23 cellular contexts compared by ENCODE assay signal in genomic region chr2:235597081-235597615, GRCh38.
A peak's percentile ranks its signal among the peaks of the same experiment; 100 is the strongest.
DNase-seq lines count a peak whose midpoint lies in the region; ATAC-seq, FAIRE-seq and TF ChIP-seq lines count a peak whose summit lies in the region.
"Had no signal": no experiment of that assay in that cellular context is flagged by ENCODE, and none has a peak within 500 bp of the region (broad histone marks: within the 10 kb centered on the region; RNA-seq: fewer than 3 reads in every experiment).

No MANE protein-coding gene starts in this region.

- H3K79me2 ChIP-seq in H1 (ENCODE audit: control insufficient read depth in 1 of 2, insufficient read depth in 2 of 2, low read length in 2 of 2) (peaks cover 0 to 64% of the 10 kb centered on the region in 2 experiments; a peak in 2 of 4 replicates), Karpas-422 (ENCODE audit: low read length) (no peaks in the 10 kb centered on the region)

- no peak for TF ChIP-seq EP300 in H1 (IDR thresholded peaks at IDR 0.05; ENCODE audit: borderline replicate concordance in 1 of 2, low read depth in 2 of 2, low read length in 2 of 2)

- H3K36me3 ChIP-seq in SJSA1 (no peaks in the 10 kb centered on the region), H1 (ENCODE audit: control insufficient read depth in 2 of 4, insufficient read depth in 4 of 4, low read length in 3 of 4) (no peaks in the 10 kb centered on the region), neuronal stem cell (replicated peaks in 1 of 2; ENCODE audit: control insufficient read depth in 2 of 2, insufficient read depth in 2 of 2, low read length in 2 of 2) (peaks cover 0 to 2% of the 10 kb centered on the region in 2 donors), spleen (no peaks in the 10 kb centered on the region), Karpas-422 (ENCODE audit: insufficient read depth, low read length) (no peaks in the 10 kb centered on the region)

- H3K4ac ChIP-seq in H1 (replicated peaks; ENCODE audit: insufficient read length, low read depth, low read length) (no peak overlapping the region), neuronal stem cell (ENCODE audit: low read length) (no peak overlapping the region)

- peaks cover 8% of the 10 kb centered on the region for H3K79me1 ChIP-seq in H1 (ENCODE audit: low read depth, low read length)
- H3K79me1 ChIP-seq in neuronal stem cell (ENCODE audit: low read depth, low read length), result peaks cover 3% of the 10 kb centered on the region

- H2BK20ac ChIP-seq in H1 (ENCODE audit: low read length), result no peak overlapping the region

- no peak overlapping the region for H2AK5ac ChIP-seq in H1 (ENCODE audit: low read depth, low read length)
- H2AK5ac ChIP-seq in neuronal stem cell (ENCODE audit: low read depth, low read length), result no peak overlapping the region

- no peak overlapping the region; the same call in 1 of the 2 replicates for H4K8ac ChIP-seq in H1 (ENCODE audit: extremely low read depth, insufficient read depth, low read length)
- no peak overlapping the region for H4K8ac ChIP-seq in neuronal stem cell (ENCODE audit: low read depth, low read length)

- H3K27me3 ChIP-seq in SJSA1 (replicated peaks), result no peaks in the 10 kb centered on the region
- H3K27me3 ChIP-seq in H1 (replicated peaks in 1 of 4; ENCODE audit: control insufficient read depth in 3 of 4, extremely low read depth in 1 of 4, insufficient read depth in 3 of 4, low read length in 3 of 4), result no peaks in the 10 kb centered on the region
- H3K27me3 ChIP-seq in neuronal stem cell (ENCODE audit: control insufficient read depth in 3 of 3, insufficient read depth in 3 of 3, low read depth in 1 of 3, low read length in 3 of 3), result no peaks in the 10 kb centered on the region
- peaks cover 0 to 8% (median 0%) of the 10 kb centered on the region in 7 donors for H3K27me3 ChIP-seq in spleen (replicated peaks in 1 of 7)
- H3K27me3 ChIP-seq in Karpas-422 (ENCODE audit: low read length), result no peaks in the 10 kb centered on the region
- H3K27me3 ChIP-seq: BLaER1 treated with 17β-estradiol and CSF1 and Interleukin-3, amounts not matched to agents 10 nM and 100 nM had no signal

- TF ChIP-seq POLR2A in H1 (IDR thresholded peaks at IDR 0.05; ENCODE audit: control extremely low read depth in 1 of 2, low read depth in 2 of 2, low read length in 2 of 2), result no peak
- TF ChIP-seq POLR2A in spleen (IDR thresholded peaks at IDR 0.05), result no peak

- TF ChIP-seq CTCF in H1 (IDR thresholded peaks at IDR 0.05; ENCODE audit: control extremely low read depth in 1 of 3, insufficient read depth in 1 of 3, low read depth in 1 of 3, low read length in 3 of 3) (no peak), spleen (IDR thresholded peaks at IDR 0.05 in 8 of 11, conservative IDR thresholded peaks at IDR 0.05 in 3 of 11) (no peak)

- no peaks in the 10 kb centered on the region for H3K9me2 ChIP-seq in Karpas-422 (replicated peaks; ENCODE audit: insufficient read depth, low read length)

- CTCF ChIA-PET in H1 (lab: Charles Lee; ENCODE audit: partially characterized antibody), result interaction anchor here (0.7 to 6.1 kb wide), 20 partner anchors 14 to 716 kb away, joined by 3 to 111 read pairs (median 10); no protein-coding TSS in a partner anchor

- H2BK15ac ChIP-seq in H1 (ENCODE audit: low read length), result no peak overlapping the region
- H2BK15ac ChIP-seq in neuronal stem cell (ENCODE audit: low read length), result no peak overlapping the region

- peak overlapping the region; percentile 18 for H3K27ac ChIP-seq in SJSA1
- no peak overlapping the region for H3K27ac ChIP-seq in H1 (ENCODE audit: low read depth, low read length)
- no peak overlapping the region for H3K27ac ChIP-seq in neuronal stem cell (replicated peaks; ENCODE audit: low read length)
- H3K27ac ChIP-seq in spleen, result no peak overlapping the region
- no peak overlapping the region for H3K27ac ChIP-seq in Karpas-422 (ENCODE audit: low read length)
- H3K27ac ChIP-seq: 22Rv1; A549; BLaER1 treated with 17β-estradiol and CSF1 and Interleukin-3, amounts not matched to agents 10 nM and 100 nM; C4-2B had no signal

- no peak for FAIRE-seq in H1 (lab: Jason Lieb, UNC)
- FAIRE-seq: A549, D721Med, G401.6, GM12891, GM19239 had no signal

- H3K14ac ChIP-seq in H1 (ENCODE audit: insufficient read length) (no peak overlapping the region), neuronal stem cell (ENCODE audit: low read length) (peak overlapping the region; percentile 59)

- no peaks in the 10 kb centered on the region for H3K23me2 ChIP-seq in H1 (ENCODE audit: low read depth, low read length)

- H3K18ac ChIP-seq in H1 (ENCODE audit: extremely low read depth, low read length), result no peak overlapping the region
- H3K18ac ChIP-seq in neuronal stem cell (ENCODE audit: low read length), result peak overlapping the region; percentile 49

- DNase-seq in SJSA1 (ENCODE audit: low read depth in 1 of 2, low spot score in 2 of 2) (peak; percentile 88 to 89), H1 (ENCODE audit: low read depth in 1 of 2, low spot score in 2 of 2) (no peak), neuronal stem cell (ENCODE audit: low spot score) (no peak), spleen (peak; percentile 58), Karpas-422 (no peak), T-helper 1 cell (no peak), NOMO-1 treated with DMSO at 0.1 percent for 48 hours (lab: John Stamatoyannopoulos, UW; ENCODE audit: unreplicated experiment) (no peak)
- DNase-seq: AML-193; Caco-2; Calu3; CD4-positive, alpha-beta T cell; CD8-positive, alpha-beta T cell; DMS79 treated with DMSO at 0.1 percent for 48 hours; GF-D8 had no signal

- no peaks in the 10 kb centered on the region for H3K9me3 ChIP-seq in SJSA1 (replicated peaks)
- no peaks in the 10 kb centered on the region for H3K9me3 ChIP-seq in H1 (ENCODE audit: insufficient read depth in 2 of 2, low read depth in 1 of 2, low read length in 1 of 2)
- peaks cover under 1 to 2% of the 10 kb centered on the region in 2 donors for H3K9me3 ChIP-seq in neuronal stem cell (replicated peaks in 1 of 2; ENCODE audit: control insufficient read depth in 2 of 2, insufficient read depth in 1 of 2, low read depth in 1 of 2, low read length in 2 of 2)
- peaks cover 0 to under 1% (median 0%) of the 10 kb centered on the region in 8 donors for H3K9me3 ChIP-seq in spleen
- no peaks in the 10 kb centered on the region for H3K9me3 ChIP-seq in Karpas-422 (ENCODE audit: low read length)
- H3K9me3 ChIP-seq: A549, Caco-2 had no signal

- H2AFZ ChIP-seq in H1 (ENCODE audit: low read length), result no peak overlapping the region
- H2AFZ ChIP-seq in neuronal stem cell (ENCODE audit: low read length), result no peak overlapping the region
- no peak overlapping the region for H2AFZ ChIP-seq in Karpas-422 (ENCODE audit: low read length)

- H3K56ac ChIP-seq in H1 (replicated peaks; ENCODE audit: insufficient read length, low read depth, low read length), result no peak overlapping the region

- no peak for ATAC-seq in GM19455 (IDR thresholded peaks at IDR 0.05; ENCODE audit: unreplicated experiment)
- ATAC-seq: A549; CD8-positive, alpha-beta T cell had no signal

- POLR2A ChIA-PET in H1 (lab: Charles Lee; ENCODE audit: partially characterized antibody), result no interaction called here

- no peak overlapping the region for H4K5ac ChIP-seq in H1 (ENCODE audit: insufficient read length, low read depth, low read length)

- H2BK12ac ChIP-seq in H1 (ENCODE audit: low read depth, low read length), result no peak overlapping the region
- no peak overlapping the region for H2BK12ac ChIP-seq in neuronal stem cell (ENCODE audit: low read length)

- H3K4me3 ChIP-seq in SJSA1, result no peak overlapping the region
- no peak overlapping the region for H3K4me3 ChIP-seq in H1 (ENCODE audit: extremely low read depth in 1 of 4, insufficient read depth in 2 of 4, low read depth in 3 of 4, low read length in 4 of 4)
- no peak overlapping the region for H3K4me3 ChIP-seq in neuronal stem cell (ENCODE audit: low read length in 2 of 2)
- no peak overlapping the region for H3K4me3 ChIP-seq in spleen
- H3K4me3 ChIP-seq in Karpas-422 (ENCODE audit: low read length), result no peak overlapping the region
- H3K4me3 ChIP-seq: A549; BLaER1 treated with 17β-estradiol and CSF1 and Interleukin-3, amounts not matched to agents 10 nM and 100 nM had no signal

- H3K9ac ChIP-seq in H1 (replicated peaks in 1 of 4; ENCODE audit: extremely low read depth in 1 of 4, low read depth in 3 of 4, low read length in 3 of 4) (no peak overlapping the region), neuronal stem cell (ENCODE audit: low read depth, low read length, poor library complexity) (no peak overlapping the region), Karpas-422 (ENCODE audit: low read length) (no peak overlapping the region)
- H3K9ac ChIP-seq: BLaER1 treated with 17β-estradiol and CSF1 and Interleukin-3, amounts not matched to agents 10 nM and 100 nM had no signal

- WGBS in H1 (ENCODE audit: extremely low coverage in 1 of 2, insufficient coverage in 1 of 2, insufficient read length in 1 of 2, insufficient replicate concordance in 2 of 2, low coverage in 1 of 2, low lambda C conversion rate in 2 of 2, missing lambda C conversion rate in 1 of 2), 2 experiments, result 88% methylated on average over 5 of the region's 5 CpGs; no CpG with 5 or more reads in 1 of the 2 experiments
- no CpG with 5 or more reads among the region's 5 CpGs for WGBS in neuronal stem cell (ENCODE audit: extremely low coverage in 2 of 2, insufficient read length in 2 of 2, insufficient replicate concordance in 1 of 2), 2 donors
- WGBS in spleen, 5 donors, result 79 to 94% (median 81%) methylated on average over 5 of the region's 5 CpGs

- H4K91ac ChIP-seq in H1 (replicated peaks; ENCODE audit: insufficient read length, low read length) (no peak overlapping the region), neuronal stem cell (ENCODE audit: low read depth, low read length, poor library complexity) (no peak overlapping the region)

- H3K23ac ChIP-seq in H1 (ENCODE audit: insufficient read length) (no peak overlapping the region), neuronal stem cell (ENCODE audit: low read depth, low read length, poor library complexity) (no peak overlapping the region)

- 0 out of 2 replicates have a peak overlapping the region, but pooled peaks have one; percentile 27 for H2BK5ac ChIP-seq in H1 (ENCODE audit: low read depth, low read length)
- H2BK5ac ChIP-seq in neuronal stem cell (ENCODE audit: low read length), result no peak overlapping the region

- H3K4me1 ChIP-seq in SJSA1 (replicated peaks) (peaks cover 47% of the 10 kb centered on the region), H1 (replicated peaks in 1 of 4; ENCODE audit: control insufficient read depth in 3 of 4, insufficient read depth in 4 of 4, low read length in 3 of 4) (peaks cover 0 to 4% (median 0%) of the 10 kb centered on the region in 4 experiments; a peak in 1 of 7 replicates), neuronal stem cell (ENCODE audit: control insufficient read depth in 2 of 2, insufficient read depth in 1 of 2, low read depth in 1 of 2, low read length in 2 of 2) (no peaks in the 10 kb centered on the region), spleen (peaks cover 0 to 17% (median 7%) of the 10 kb centered on the region in 6 donors), Karpas-422 (ENCODE audit: low read length) (no peaks in the 10 kb centered on the region)
- H3K4me1 ChIP-seq: Caco-2 had no signal

- intact Hi-C loops in spleen (cut with DNase I; ENCODE audit: low total_unique reads), result no loop called here

- H4K20me1 ChIP-seq in H1 (replicated peaks in 1 of 2; ENCODE audit: control insufficient read depth in 1 of 2, insufficient read depth in 2 of 2, low read length in 2 of 2), result peaks cover 17 to 20% of the 10 kb centered on the region in 2 experiments
- no peaks in the 10 kb centered on the region for H4K20me1 ChIP-seq in Karpas-422 (ENCODE audit: insufficient read depth, low read depth, low read length)

- no peak overlapping the region for H2BK120ac ChIP-seq in H1 (replicated peaks; ENCODE audit: low read depth, low read length)
- no peak overlapping the region for H2BK120ac ChIP-seq in neuronal stem cell (ENCODE audit: low read depth, low read length)

- H3K4me2 ChIP-seq in H1 (ENCODE audit: insufficient read depth in 1 of 2, low read depth in 2 of 2, low read length in 2 of 2), result no peak overlapping the region
- no peak overlapping the region for H3K4me2 ChIP-seq in neuronal stem cell (ENCODE audit: insufficient read depth, low read length, poor library complexity, severe bottlenecking)
- no peak overlapping the region for H3K4me2 ChIP-seq in Karpas-422 (ENCODE audit: low read depth, low read length, poor library complexity, severe bottlenecking)
- H3K4me2 ChIP-seq: A549 had no signal

- no peak for TF ChIP-seq RAD21 in H1 (IDR thresholded peaks at IDR 0.05 in 1 of 2, conservative IDR thresholded peaks at IDR 0.05 in 1 of 2; ENCODE audit: low read depth in 2 of 2, low read length in 2 of 2)

Comparison
In these comparisons a context has a peak if more than half of its experiments do, and no peak if none do; other contexts are left out.
1. DNase-seq: peak in SJSA1 (2 of 2) and spleen (single experiment); none in H1 (0 of 2), neuronal stem cell (single experiment), Karpas-422 (single experiment), T-helper 1 cell (0 of 5) and NOMO-1 treated with DMSO at 0.1 percent for 48 hours (single experiment).